Comparison of ENCODE assay signal across 7 cellular contexts in the genomic region with DNA sequence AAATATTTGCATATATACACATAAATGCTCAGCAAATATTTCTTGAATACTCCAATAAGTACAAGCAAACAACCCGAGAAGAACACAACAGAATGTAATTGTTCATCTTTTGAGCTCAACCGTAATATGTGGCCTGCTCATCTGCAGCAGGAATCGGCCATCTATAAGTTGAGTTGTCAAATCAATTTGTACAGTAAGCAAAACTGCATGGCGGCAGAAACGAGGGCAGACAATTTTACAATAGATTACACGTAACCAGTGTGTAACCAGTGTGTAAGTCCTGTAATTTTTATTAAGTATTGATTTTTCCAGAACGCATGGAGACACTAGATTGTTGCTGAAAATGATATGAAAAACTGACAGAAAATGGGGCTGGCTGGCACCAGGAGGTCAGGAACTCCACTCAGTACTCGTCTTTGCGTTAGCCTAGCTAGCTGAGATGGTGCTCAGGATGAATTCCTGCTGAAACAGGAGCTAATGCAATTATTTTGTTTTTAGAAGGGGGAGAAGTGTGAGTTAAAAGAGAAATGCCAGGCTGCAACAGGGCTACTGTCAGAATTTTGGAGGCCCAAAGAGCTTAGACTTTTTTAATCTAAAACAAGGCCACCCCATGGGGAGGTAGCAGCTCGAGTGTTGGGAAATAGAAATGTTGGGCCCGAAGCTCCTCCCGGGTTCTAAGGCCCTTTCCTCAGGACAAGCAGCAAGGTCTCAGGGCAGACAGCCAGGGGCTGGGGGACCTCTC. TPM values are rescaled to one million over a fixed set of nuclear protein-coding genes. Genes with fewer than 3 reads are reported as not detected.
DNase-seq lines count a peak whose midpoint lies in the region; ATAC-seq and TF ChIP-seq lines count a peak whose summit lies in the region.

No MANE protein-coding gene starts in this region.

- peak overlapping the region; percentile 88 for H2AFZ ChIP-seq in IMR-90 (replicated peaks; ENCODE audit: low read length, poor library complexity)

- CTCF ChIA-PET in IMR-90 (lab: Yijun Ruan, JAX) = interaction anchor here (0.6 kb wide), 1 partner anchor 784 kb away, joined by 4 read pairs; no protein-coding TSS in a partner anchor

- H3K4ac ChIP-seq in IMR-90 (ENCODE audit: low read depth, low read length) = peak overlapping the region; percentile 57

- no peak overlapping the region for H2AK5ac ChIP-seq in IMR-90 (ENCODE audit: low read depth, low read length)

- H3K9me1 ChIP-seq in IMR-90 (ENCODE audit: insufficient read depth, low read length) = peaks cover 5% of the 10 kb centered on the region; the same call in 1 of the 2 replicates

- H3K18ac ChIP-seq in IMR-90 (ENCODE audit: low read depth, low read length) = no peak overlapping the region

- H4K8ac ChIP-seq in IMR-90 (ENCODE audit: low read depth in 2 of 2, low read length in 2 of 2) = peak overlapping the region; percentile 68 to 70; a peak in 3 of 4 replicates

- peak overlapping the region; percentile 91 for H3K4me2 ChIP-seq in IMR-90 (ENCODE audit: low read depth, low read length)

- H3K27me3 ChIP-seq in IMR-90 (ENCODE audit: control insufficient read depth, insufficient read depth, low read length) (no peaks in the 10 kb centered on the region), muscle layer of duodenum (ENCODE audit: low read depth, low read length) (no peaks in the 10 kb centered on the region)

- peak overlapping the region; percentile 58 for H2BK5ac ChIP-seq in IMR-90 (ENCODE audit: low read depth, low read length, poor library complexity, severe bottlenecking)

- peaks cover 2 to 39% of the 10 kb centered on the region in 2 experiments; a peak in 3 of 4 replicates for H3K79me1 ChIP-seq in IMR-90 (ENCODE audit: low read depth in 1 of 2, low read length in 2 of 2)

- peak overlapping the region; percentile 61 for H3K14ac ChIP-seq in IMR-90 (replicated peaks; ENCODE audit: low read depth, low read length)

- intact Hi-C loops in IMR-90 (cut with micrococcal nuclease) = loop anchor here (5.0 kb wide), 1 partner anchor 135 kb away; the partner anchor contains the start of gene CDC20B

- peak overlapping the region; percentile 84 for H2AK9ac ChIP-seq in IMR-90 (replicated peaks; ENCODE audit: low read depth, low read length, poor library complexity)

- no peak for TF ChIP-seq RAD21 in IMR-90 (IDR thresholded peaks at IDR 0.05; ENCODE audit: low read length)

- dilution Hi-C loops in IMR-90 (cut with HindIII; ENCODE audit: low sequenced_read_pairs, unreplicated experiment) = no loop called here

- peak overlapping the region; percentile 88 for H3K9ac ChIP-seq in IMR-90 (ENCODE audit: low read depth, low read length)

- peak overlapping the region; percentile 19; the same call in 1 of the 2 replicates for H4K91ac ChIP-seq in IMR-90 (ENCODE audit: insufficient read depth, low read depth, low read length)

- H3K56ac ChIP-seq in IMR-90 (ENCODE audit: extremely low read depth, insufficient read depth, low read length) = peak overlapping the region; percentile 67

- no peak for DNase-seq in IMR-90
- no peak for DNase-seq in coronary artery (ENCODE audit: low spot score)
- DNase-seq in epidermal melanocyte (ENCODE audit: insufficient read length, low spot score) = no peak
- no peak for DNase-seq in cerebellum (ENCODE audit: low spot score)

- no peak for TF ChIP-seq POLR2A in IMR-90 (IDR thresholded peaks at IDR 0.05; ENCODE audit: low read depth, low read length)

- no peak overlapping the region for H2BK15ac ChIP-seq in IMR-90 (ENCODE audit: low read depth, low read length)

- H2BK120ac ChIP-seq in IMR-90 (ENCODE audit: low read depth, low read length) = 0 out of 2 replicates have a peak overlapping the region, but pooled peaks have one; percentile 29

- peak overlapping the region; percentile 66 for H3K23ac ChIP-seq in IMR-90 (ENCODE audit: low read depth, low read length)

- no peak overlapping the region for H2BK20ac ChIP-seq in IMR-90 (ENCODE audit: low read depth, low read length)

- H3K4me3 ChIP-seq in IMR-90 (ENCODE audit: insufficient read depth, low read depth, low read length) (peak overlapping the region; percentile 71), coronary artery (peak overlapping the region; percentile 82), muscle layer of duodenum (ENCODE audit: low read depth in 1 of 2, low read length in 2 of 2) (peak overlapping the region; percentile 64 to 98)

- ATAC-seq in GM18520 (IDR thresholded peaks at IDR 0.05; ENCODE audit: unreplicated experiment) (peak; percentile 2), IMR-90 (ENCODE audit: low read depth) (no peak), GM21360 (IDR thresholded peaks at IDR 0.05; ENCODE audit: unreplicated experiment) (no peak)

- POLR2A ChIA-PET in IMR-90 (lab: Charles Lee; ENCODE audit: unreplicated experiment) = interaction anchor here (0.6 to 0.7 kb wide), 3 partner anchors 11 to 596 kb away, joined by 5 to 9 read pairs (median 5); no protein-coding TSS in a partner anchor

- TF ChIP-seq CTCF in IMR-90 (conservative IDR thresholded peaks at IDR 0.05; ENCODE audit: low read depth, low read length) (no peak), coronary artery (IDR thresholded peaks at IDR 0.05) (no peak)

- H3K27ac ChIP-seq in IMR-90 (ENCODE audit: insufficient read depth, low read length) (peak overlapping the region; percentile 58), coronary artery (peak overlapping the region; percentile 91 to 94), muscle layer of duodenum (ENCODE audit: low read length) (peak overlapping the region; percentile 95)

- H3K4me1 ChIP-seq in IMR-90 (ENCODE audit: control insufficient read depth, insufficient read depth, low read length) (peaks cover 3% of the 10 kb centered on the region), muscle layer of duodenum (ENCODE audit: control insufficient read depth in 1 of 2, insufficient read depth in 2 of 2, low read length in 2 of 2) (peaks cover 22 to 58% of the 10 kb centered on the region in 2 donors)

- H4K5ac ChIP-seq in IMR-90 (ENCODE audit: low read depth, low read length) = peak overlapping the region; percentile 37; the same call in 1 of the 2 replicates

- H4K20me1 ChIP-seq in IMR-90 (ENCODE audit: insufficient read depth, low read length) = peaks cover 12% of the 10 kb centered on the region; the same call in 1 of the 2 replicates

- WGBS in IMR-90 (ENCODE audit: extremely low coverage in 2 of 2, insufficient read length in 1 of 2), 2 experiments = 0% methylated on average over 2 of the region's 12 CpGs; no CpG with 5 or more reads in 1 of the 2 experiments

- H3K9me3 ChIP-seq in IMR-90 (ENCODE audit: control insufficient read depth, insufficient read depth, low read length) (peaks cover 8% of the 10 kb centered on the region), muscle layer of duodenum (ENCODE audit: control insufficient read depth in 1 of 2, low read length in 2 of 2) (no peaks in the 10 kb centered on the region)

- H3K36me3 ChIP-seq in IMR-90 (ENCODE audit: control insufficient read depth, insufficient read depth, low read length) (no peaks in the 10 kb centered on the region), muscle layer of duodenum (ENCODE audit: control insufficient read depth in 1 of 2, insufficient read depth in 2 of 2, low read length in 2 of 2) (no peaks in the 10 kb centered on the region)

- in situ Hi-C loops in IMR-90 (cut with MboI; ENCODE audit: low sequenced_read_pairs) = no loop called here

- BruUV-seq in IMR-90 (replicated peaks; lab: Mats Ljungman, UMichigan) = no TSS peak

TF ChIP-seq in IMR-90, 13 proteins besides CTCF, POLR2A, EP300 and RAD21:
- TF ChIP-seq RFX5 (IDR thresholded peaks at IDR 0.05; ENCODE audit: low read depth, low read length) (no peak), MAFK (IDR thresholded peaks at IDR 0.05; ENCODE audit: low read depth, low read length) (peak; percentile 34; the same call in 1 of the 2 replicates)
TF ChIP-seq in IMR-90: peak in this region for 1.

RNA-seq across cellular contexts. Expression of gene DHX29, which starts 0.7 kb away (rescaled TPM):
- total RNA-seq in IMR-90 (2012; rRNA removed) (25.6 and 35.6 TPM in 2 replicates), cerebellum (34.3 TPM)
- polyA plus RNA-seq in IMR-90 (2012; rRNA removed) = 7.0 and 9.5 TPM in 2 replicates
- 0.95 and 2.1 TPM in 2 replicates for polyA plus RNA-seq in IMR-90 (2012; cell fraction: cytosol; rRNA removed)
- polyA plus RNA-seq in IMR-90 (2012; cell fraction: nucleus; rRNA removed; ENCODE audit: low replicate concordance) = 0.67 and 5.1 TPM in 2 replicates

RNA-seq across cellular contexts. Expression of gene MTREX, which starts 1.0 kb away (rescaled TPM):
- 33.2 and 83.3 TPM in 2 replicates for total RNA-seq in IMR-90 (2012; rRNA removed)
- polyA plus RNA-seq in IMR-90 (2012; rRNA removed) = 19.8 and 22.1 TPM in 2 replicates
- 1.5 and 2.4 TPM in 2 replicates for polyA plus RNA-seq in IMR-90 (2012; cell fraction: cytosol; rRNA removed)
- polyA plus RNA-seq in IMR-90 (2012; cell fraction: nucleus; rRNA removed; ENCODE audit: low replicate concordance) = 2.3 and 14.8 TPM in 2 replicates
- 78.8 TPM for total RNA-seq in cerebellum
